ENCODE assay signal across 8 cellular contexts in the genomic region with DNA sequence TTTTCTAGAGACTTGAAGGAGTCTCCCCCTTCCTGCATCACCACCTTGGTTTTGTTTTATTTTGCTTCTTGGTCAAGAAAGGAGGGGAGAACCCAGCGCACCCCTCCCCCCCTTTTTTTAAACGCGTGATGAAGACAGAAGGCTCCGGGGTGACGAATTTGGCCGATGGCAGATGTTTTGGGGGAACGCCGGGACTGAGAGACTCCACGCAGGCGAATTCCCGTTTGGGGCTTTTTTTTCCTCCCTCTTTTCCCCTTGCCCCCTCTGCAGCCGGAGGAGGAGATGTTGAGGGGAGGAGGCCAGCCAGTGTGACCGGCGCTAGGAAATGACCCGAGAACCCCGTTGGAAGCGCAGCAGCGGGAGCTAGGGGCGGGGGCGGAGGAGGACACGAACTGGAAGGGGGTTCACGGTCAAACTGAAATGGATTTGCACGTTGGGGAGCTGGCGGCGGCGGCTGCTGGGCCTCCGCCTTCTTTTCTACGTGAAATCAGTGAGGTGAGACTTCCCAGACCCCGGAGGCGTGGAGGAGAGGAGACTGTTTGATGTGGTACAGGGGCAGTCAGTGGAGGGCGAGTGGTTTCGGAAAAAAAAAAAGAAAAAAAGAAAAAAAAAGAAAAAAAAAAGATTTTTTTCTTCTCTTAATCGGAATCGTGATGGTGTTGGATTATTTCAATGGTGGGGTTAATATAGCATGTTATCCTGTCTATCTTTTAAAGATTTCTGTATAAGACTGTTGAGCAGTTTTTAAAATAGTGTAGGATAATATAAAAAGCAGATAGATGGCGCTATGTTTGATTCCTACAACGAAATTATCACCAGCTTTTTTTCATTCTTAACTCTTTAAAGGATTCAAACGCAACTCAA. TPM values are rescaled to one million over a fixed set of nuclear protein-coding genes. Genes with fewer than 3 reads are reported as not detected.
A peak's percentile ranks its signal among the peaks of the same experiment; 100 is the strongest.
DNase-seq lines count a peak whose midpoint lies in the region; ATAC-seq and TF ChIP-seq lines count a peak whose summit lies in the region.

No MANE protein-coding gene starts in this region.

- intact Hi-C loops in testis (cut with DNase I; ENCODE audit: low total_unique reads) = loop anchor here (10.0 kb wide), 1 partner anchor 328 kb away; no protein-coding TSS in a partner anchor

- TF ChIP-seq POLR2A in testis (IDR thresholded peaks at IDR 0.05) = no peak

- no peak overlapping the region for H3K4ac ChIP-seq in mesendoderm (ENCODE audit: low read depth, low read length)

- peak overlapping the region; percentile 44 for H3K4me2 ChIP-seq in mesendoderm (ENCODE audit: low read length)

- CTCF ChIA-PET in WTC11 (lab: Charles Lee) = interaction anchor here (0.6 to 1.7 kb wide), 10 partner anchors 9 to 1140 kb away, joined by 3 to 7 read pairs (median 3); no protein-coding TSS in a partner anchor

- peak overlapping the region; percentile 98 for H3K56ac ChIP-seq in mesendoderm (ENCODE audit: low read length)

- no CpG with 5 or more reads among the region's 37 CpGs for WGBS in mesendoderm (ENCODE audit: extremely low coverage, insufficient coverage, low lambda C conversion rate)
- WGBS in testis, 2 donors = 0 to 1% methylated on average over 35 to 37 of the region's 37 CpGs

- no peak overlapping the region for H4K5ac ChIP-seq in mesendoderm (ENCODE audit: low read length)

- peak overlapping the region; percentile 98 for H3K9ac ChIP-seq in mesendoderm (ENCODE audit: low read length)

- no peak overlapping the region for H2BK120ac ChIP-seq in mesendoderm (ENCODE audit: low read depth, low read length)

- no peaks in the 10 kb centered on the region for H3K9me3 Mint-ChIP-seq in WTC11

- H4K8ac ChIP-seq in mesendoderm (ENCODE audit: low read depth, low read length) = no peak overlapping the region

- POLR2A ChIA-PET in WTC11 (lab: Charles Lee) = interaction anchor here (0.7 to 4.7 kb wide), 5 partner anchors 9 to 343 kb away, joined by 3 to 81 read pairs (median 3); no protein-coding TSS in a partner anchor

- peak; percentile 10 for ATAC-seq in WTC11
- no peak for ATAC-seq in GM18511 (IDR thresholded peaks at IDR 0.05; ENCODE audit: unreplicated experiment)

- H3K27me3 ChIP-seq in mesendoderm (ENCODE audit: insufficient read depth, low read length, poor library complexity) (no peaks in the 10 kb centered on the region), testis (no peaks in the 10 kb centered on the region)

- no peaks in the 10 kb centered on the region; the same call in 1 of the 2 replicates for H3K27me3 Mint-ChIP-seq in WTC11 (ENCODE audit: low read depth)

- no peaks in the 10 kb centered on the region for H3K9me3 ChIP-seq in testis

- peak overlapping the region; percentile 96 for H3K27ac Mint-ChIP-seq in WTC11

- H3K4me3 ChIP-seq in mesendoderm (ENCODE audit: low read length) (peak overlapping the region; percentile 89), testis (peak overlapping the region; percentile 70 to 86)

- H3K36me3 ChIP-seq in mesendoderm (ENCODE audit: control insufficient read depth, insufficient read depth, low read length) (no peaks in the 10 kb centered on the region), testis (ENCODE audit: low read depth, missing control alignments) (no peaks in the 10 kb centered on the region)

- no peaks in the 10 kb centered on the region for H3K4me1 ChIP-seq in mesendoderm (ENCODE audit: control insufficient read depth, low read depth, low read length)
- H3K4me1 ChIP-seq in testis = peaks cover 10% of the 10 kb centered on the region

- no peaks in the 10 kb centered on the region for H3K79me1 ChIP-seq in mesendoderm (ENCODE audit: low read length)

- in situ Hi-C loops in GM13977 (cut with MboI; ENCODE audit: low pct_unique_long_range_greater_than_20kb, low sequenced_read_pairs, unreplicated experiment) = loop anchor here (25.0 kb wide), 2 partner anchors 684 to 884 kb away; no protein-coding TSS in a partner anchor

- DNase-seq in AG20443 (ENCODE audit: low spot score) = peak; percentile 37
- peak; percentile 61 for DNase-seq in GM13977 (ENCODE audit: low spot score)
- DNase-seq in NCI-H1694 (lab: John Stamatoyannopoulos, UW) = peak; percentile 48
- DNase-seq in WTC11 (ENCODE audit: low spot score) = peak; percentile 60
- peak; percentile 38 for DNase-seq in epidermal melanocyte (ENCODE audit: insufficient read length, low spot score)
- DNase-seq in mesendoderm = peak; percentile 85
- peak; percentile 55 for DNase-seq in testis

- H3K4me1 Mint-ChIP-seq in WTC11 = peaks cover 33% of the 10 kb centered on the region

- TF ChIP-seq CTCF in GM13977 (IDR thresholded peaks at IDR 0.05; ENCODE audit: extremely low read depth, insufficient read depth, missing control alignments) (peak; percentile 40), WTC11 (IDR thresholded peaks at IDR 0.05) (no peak), testis (IDR thresholded peaks at IDR 0.05) (peak in 1 of 3 experiments; percentile 53)

- H3K27ac ChIP-seq in mesendoderm (ENCODE audit: low read depth, low read length) = peak overlapping the region; percentile 79
- H3K27ac ChIP-seq in testis = peak overlapping the region; percentile 81 to 86

- H3K79me2 ChIP-seq in mesendoderm (ENCODE audit: control insufficient read depth, insufficient read depth, low read length) = peaks cover 46% of the 10 kb centered on the region

- H2BK15ac ChIP-seq in mesendoderm (replicated peaks; ENCODE audit: low read depth) = no peak overlapping the region

- peak overlapping the region; percentile 97 for H3K4me3 Mint-ChIP-seq in WTC11

- H3K36me3 Mint-ChIP-seq in WTC11 = peaks cover 40% of the 10 kb centered on the region

- peak overlapping the region; percentile 94 for H3K18ac ChIP-seq in mesendoderm (ENCODE audit: low read length)

- no peak overlapping the region for H2AK5ac ChIP-seq in mesendoderm (ENCODE audit: low read length)

- H3K23ac ChIP-seq in mesendoderm (ENCODE audit: low read length) = peak overlapping the region; percentile 96

- peak overlapping the region; percentile 73 for H2BK5ac ChIP-seq in mesendoderm (ENCODE audit: low read length)

TF ChIP-seq in WTC11, 78 proteins besides CTCF, POLR2A, EP300 and RAD21:
- TF ChIP-seq, protein P1, sequence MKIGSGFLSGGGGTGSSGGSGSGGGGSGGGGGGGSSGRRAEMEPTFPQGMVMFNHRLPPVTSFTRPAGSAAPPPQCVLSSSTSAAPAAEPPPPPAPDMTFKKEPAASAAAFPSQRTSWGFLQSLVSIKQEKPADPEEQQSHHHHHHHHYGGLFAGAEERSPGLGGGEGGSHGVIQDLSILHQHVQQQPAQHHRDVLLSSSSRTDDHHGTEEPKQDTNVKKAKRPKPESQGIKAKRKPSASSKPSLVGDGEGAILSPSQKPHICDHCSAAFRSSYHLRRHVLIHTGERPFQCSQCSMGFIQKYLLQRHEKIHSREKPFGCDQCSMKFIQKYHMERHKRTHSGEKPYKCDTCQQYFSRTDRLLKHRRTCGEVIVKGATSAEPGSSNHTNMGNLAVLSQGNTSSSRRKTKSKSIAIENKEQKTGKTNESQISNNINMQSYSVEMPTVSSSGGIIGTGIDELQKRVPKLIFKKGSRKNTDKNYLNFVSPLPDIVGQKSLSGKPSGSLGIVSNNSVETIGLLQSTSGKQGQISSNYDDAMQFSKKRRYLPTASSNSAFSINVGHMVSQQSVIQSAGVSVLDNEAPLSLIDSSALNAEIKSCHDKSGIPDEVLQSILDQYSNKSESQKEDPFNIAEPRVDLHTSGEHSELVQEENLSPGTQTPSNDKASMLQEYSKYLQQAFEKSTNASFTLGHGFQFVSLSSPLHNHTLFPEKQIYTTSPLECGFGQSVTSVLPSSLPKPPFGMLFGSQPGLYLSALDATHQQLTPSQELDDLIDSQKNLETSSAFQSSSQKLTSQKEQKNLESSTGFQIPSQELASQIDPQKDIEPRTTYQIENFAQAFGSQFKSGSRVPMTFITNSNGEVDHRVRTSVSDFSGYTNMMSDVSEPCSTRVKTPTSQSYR (CRISPR knock-in tag; IDR thresholded peaks at IDR 0.05) = 0 out of 2 replicates have a peak, but pooled peaks have one; percentile 1
- TF ChIP-seq, protein P2, sequence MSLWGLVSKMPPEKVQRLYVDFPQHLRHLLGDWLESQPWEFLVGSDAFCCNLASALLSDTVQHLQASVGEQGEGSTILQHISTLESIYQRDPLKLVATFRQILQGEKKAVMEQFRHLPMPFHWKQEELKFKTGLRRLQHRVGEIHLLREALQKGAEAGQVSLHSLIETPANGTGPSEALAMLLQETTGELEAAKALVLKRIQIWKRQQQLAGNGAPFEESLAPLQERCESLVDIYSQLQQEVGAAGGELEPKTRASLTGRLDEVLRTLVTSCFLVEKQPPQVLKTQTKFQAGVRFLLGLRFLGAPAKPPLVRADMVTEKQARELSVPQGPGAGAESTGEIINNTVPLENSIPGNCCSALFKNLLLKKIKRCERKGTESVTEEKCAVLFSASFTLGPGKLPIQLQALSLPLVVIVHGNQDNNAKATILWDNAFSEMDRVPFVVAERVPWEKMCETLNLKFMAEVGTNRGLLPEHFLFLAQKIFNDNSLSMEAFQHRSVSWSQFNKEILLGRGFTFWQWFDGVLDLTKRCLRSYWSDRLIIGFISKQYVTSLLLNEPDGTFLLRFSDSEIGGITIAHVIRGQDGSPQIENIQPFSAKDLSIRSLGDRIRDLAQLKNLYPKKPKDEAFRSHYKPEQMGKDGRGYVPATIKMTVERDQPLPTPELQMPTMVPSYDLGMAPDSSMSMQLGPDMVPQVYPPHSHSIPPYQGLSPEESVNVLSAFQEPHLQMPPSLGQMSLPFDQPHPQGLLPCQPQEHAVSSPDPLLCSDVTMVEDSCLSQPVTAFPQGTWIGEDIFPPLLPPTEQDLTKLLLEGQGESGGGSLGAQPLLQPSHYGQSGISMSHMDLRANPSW (CRISPR knock-in tag; conservative IDR thresholded peaks at IDR 0.05; ENCODE audit: low read depth) = no peak

RNA-seq across cellular contexts. Expression of a gene that starts 3.1 kb away (rescaled TPM):
- 167 to 182 TPM (median 169 TPM) in 3 replicates for total RNA-seq in WTC11 (2021)
- 95.1 TPM for polyA plus RNA-seq in mesendoderm (2013, experiment 1 of 2)
- polyA plus RNA-seq in mesendoderm (2013, experiment 2 of 2) = 98.8 TPM
- total RNA-seq in testis = 10 to 100 TPM; 42.9 to 43.9 TPM
- polyA plus RNA-seq in testis (ENCODE audit: insufficient read depth, low read depth, low replicate concordance) = 16.1 TPM
